Comparison of ENCODE assay signal across 11 cellular contexts in the genomic region with DNA sequence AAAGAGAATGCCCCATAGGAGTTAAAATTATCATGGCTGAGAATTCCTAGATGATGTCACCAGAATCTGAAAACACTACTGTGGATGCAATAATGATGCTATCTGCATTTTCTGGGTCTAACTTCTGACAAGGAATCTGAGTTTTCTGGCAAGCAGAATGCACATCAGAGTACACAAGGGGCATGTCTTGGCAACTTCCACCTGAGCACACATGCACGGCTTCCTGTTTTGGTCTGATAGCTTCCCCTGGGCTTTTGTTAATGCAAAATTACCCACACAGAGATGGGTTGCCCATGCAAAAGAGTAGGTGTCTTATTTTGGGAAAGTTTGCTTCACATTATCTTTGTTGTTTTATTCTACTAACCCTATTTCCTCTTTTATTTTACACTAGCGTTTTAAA.
DNase-seq lines count a peak whose midpoint lies in the region; ATAC-seq and TF ChIP-seq lines count a peak whose summit lies in the region.
"Had no signal": no experiment of that assay in that cellular context is flagged by ENCODE, and none has a peak within 500 bp of the region (broad histone marks: within the 10 kb centered on the region; RNA-seq: fewer than 3 reads in every experiment).

No MANE protein-coding gene starts in this region.

- H3K27me3 ChIP-seq in MG63, result no peaks in the 10 kb centered on the region

- H3K4me3 ChIP-seq in MG63, result no peak overlapping the region
- H3K4me3 ChIP-seq: K562 had no signal

- ATAC-seq in GM21360 (IDR thresholded peaks at IDR 0.05; ENCODE audit: unreplicated experiment) (peak; percentile 77), HG03439 (IDR thresholded peaks at IDR 0.05; ENCODE audit: unreplicated experiment) (peak; percentile 87), WTC11 (no peak)
- ATAC-seq: K562 had no signal

- DNase-seq in GDM1 (lab: John Stamatoyannopoulos, UW) (peak; percentile 51), amniotic stem cell (lab: John Stamatoyannopoulos, UW) (no peak), WTC11 (ENCODE audit: low spot score) (no peak), MG63 (no peak)
- DNase-seq in activated effector memory CD4-positive, alpha-beta T cell treated with Interleukin-2 at 50 U/mL for 16 hours, result no peak
- DNase-seq: cortex of kidney, GF-D8 had no signal

- peaks cover 7% of the 10 kb centered on the region for H3K9me3 Mint-ChIP-seq in activated naive CD8-positive, alpha-beta T cell (ENCODE audit: low read depth)
- 0 out of 2 replicates have a peak, but pooled peaks cover 4% of the 10 kb centered on the region for H3K9me3 Mint-ChIP-seq in WTC11

- CTCF ChIA-PET in WTC11 (lab: Charles Lee), result no interaction called here

- H3K4me1 Mint-ChIP-seq in activated naive CD8-positive, alpha-beta T cell (ENCODE audit: low read depth), result peaks cover 46% of the 10 kb centered on the region
- peaks cover 36% of the 10 kb centered on the region for H3K4me1 Mint-ChIP-seq in WTC11

- peaks cover 15% of the 10 kb centered on the region for H3K36me3 Mint-ChIP-seq in activated naive CD8-positive, alpha-beta T cell
- H3K36me3 Mint-ChIP-seq in WTC11, result no peaks in the 10 kb centered on the region

- no peaks in the 10 kb centered on the region for H3K36me3 ChIP-seq in MG63

- H3K27me3 Mint-ChIP-seq in activated naive CD8-positive, alpha-beta T cell, result no peaks in the 10 kb centered on the region
- H3K27me3 Mint-ChIP-seq in WTC11 (ENCODE audit: low read depth), result no peaks in the 10 kb centered on the region

- H3K4me3 Mint-ChIP-seq in activated naive CD8-positive, alpha-beta T cell, result peak overlapping the region; percentile 67
- H3K4me3 Mint-ChIP-seq in WTC11, result no peak overlapping the region

- no peak for TF ChIP-seq CTCF in WTC11 (IDR thresholded peaks at IDR 0.05)

- POLR2A ChIA-PET in WTC11 (lab: Charles Lee), result no interaction called here

- H3K27ac Mint-ChIP-seq in activated naive CD8-positive, alpha-beta T cell, result peak overlapping the region; percentile 89
- H3K27ac Mint-ChIP-seq in WTC11, result no peak overlapping the region

- H3K9me3 ChIP-seq in MG63, result no peaks in the 10 kb centered on the region

TF ChIP-seq in WTC11, 78 proteins besides CTCF, POLR2A, EP300 and RAD21:
- TF ChIP-seq MXD4 (CRISPR knock-in tag; IDR thresholded peaks at IDR 0.05; ENCODE audit: borderline replicate concordance) (no peak), ZNF416 (CRISPR knock-in tag; IDR thresholded peaks at IDR 0.05) (no peak), RORB (CRISPR knock-in tag; IDR thresholded peaks at IDR 0.05) (no peak), NFATC4 (CRISPR knock-in tag; IDR thresholded peaks at IDR 0.05) (no peak), NR3C1 (CRISPR knock-in tag; conservative IDR thresholded peaks at IDR 0.05; ENCODE audit: low read depth) (no peak)
- TF ChIP-seq, protein P1, sequence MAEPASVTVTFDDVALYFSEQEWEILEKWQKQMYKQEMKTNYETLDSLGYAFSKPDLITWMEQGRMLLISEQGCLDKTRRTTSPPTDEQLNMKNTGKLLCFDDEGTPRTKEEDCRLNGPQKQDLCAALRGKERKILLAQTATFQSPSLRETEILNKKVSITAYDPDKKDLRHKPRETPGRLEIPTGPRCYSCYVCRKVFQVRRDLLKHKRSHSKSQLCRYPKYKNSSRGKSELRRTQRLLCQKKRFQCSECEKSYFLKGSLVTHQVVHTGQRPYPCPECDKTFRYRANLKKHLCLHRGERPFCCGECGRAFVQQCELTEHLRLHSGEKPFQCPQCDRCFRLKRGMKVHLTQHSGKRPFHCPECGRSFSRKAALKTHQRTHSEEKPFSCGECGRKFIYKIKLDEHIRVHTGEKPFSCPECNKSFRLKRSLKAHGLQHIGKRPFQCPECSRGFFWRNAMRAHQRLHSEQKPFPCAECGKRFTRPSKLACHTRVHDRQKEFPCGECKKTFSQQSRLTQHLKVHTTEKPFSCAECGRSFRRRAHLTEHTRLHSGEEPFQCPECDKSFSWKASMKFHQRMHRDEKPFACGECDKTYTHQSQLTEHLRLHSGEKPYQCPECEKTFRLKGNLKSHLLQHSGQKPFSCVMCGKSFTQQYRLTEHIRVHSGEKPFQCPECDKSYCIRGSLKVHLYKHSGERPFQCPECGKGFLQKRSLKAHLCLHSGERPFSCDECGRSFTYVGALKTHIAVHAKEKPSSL (CRISPR knock-in tag; conservative IDR thresholded peaks at IDR 0.05), result no peak
- TF ChIP-seq, protein P2, sequence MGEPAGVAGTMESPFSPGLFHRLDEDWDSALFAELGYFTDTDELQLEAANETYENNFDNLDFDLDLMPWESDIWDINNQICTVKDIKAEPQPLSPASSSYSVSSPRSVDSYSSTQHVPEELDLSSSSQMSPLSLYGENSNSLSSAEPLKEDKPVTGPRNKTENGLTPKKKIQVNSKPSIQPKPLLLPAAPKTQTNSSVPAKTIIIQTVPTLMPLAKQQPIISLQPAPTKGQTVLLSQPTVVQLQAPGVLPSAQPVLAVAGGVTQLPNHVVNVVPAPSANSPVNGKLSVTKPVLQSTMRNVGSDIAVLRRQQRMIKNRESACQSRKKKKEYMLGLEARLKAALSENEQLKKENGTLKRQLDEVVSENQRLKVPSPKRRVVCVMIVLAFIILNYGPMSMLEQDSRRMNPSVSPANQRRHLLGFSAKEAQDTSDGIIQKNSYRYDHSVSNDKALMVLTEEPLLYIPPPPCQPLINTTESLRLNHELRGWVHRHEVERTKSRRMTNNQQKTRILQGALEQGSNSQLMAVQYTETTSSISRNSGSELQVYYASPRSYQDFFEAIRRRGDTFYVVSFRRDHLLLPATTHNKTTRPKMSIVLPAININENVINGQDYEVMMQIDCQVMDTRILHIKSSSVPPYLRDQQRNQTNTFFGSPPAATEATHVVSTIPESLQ (CRISPR knock-in tag; IDR thresholded peaks at IDR 0.05), result no peak
- TF ChIP-seq, protein P3, sequence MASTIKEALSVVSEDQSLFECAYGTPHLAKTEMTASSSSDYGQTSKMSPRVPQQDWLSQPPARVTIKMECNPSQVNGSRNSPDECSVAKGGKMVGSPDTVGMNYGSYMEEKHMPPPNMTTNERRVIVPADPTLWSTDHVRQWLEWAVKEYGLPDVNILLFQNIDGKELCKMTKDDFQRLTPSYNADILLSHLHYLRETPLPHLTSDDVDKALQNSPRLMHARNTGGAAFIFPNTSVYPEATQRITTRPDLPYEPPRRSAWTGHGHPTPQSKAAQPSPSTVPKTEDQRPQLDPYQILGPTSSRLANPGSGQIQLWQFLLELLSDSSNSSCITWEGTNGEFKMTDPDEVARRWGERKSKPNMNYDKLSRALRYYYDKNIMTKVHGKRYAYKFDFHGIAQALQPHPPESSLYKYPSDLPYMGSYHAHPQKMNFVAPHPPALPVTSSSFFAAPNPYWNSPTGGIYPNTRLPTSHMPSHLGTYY (CRISPR knock-in tag; IDR thresholded peaks at IDR 0.05), result no peak
